Comparison of ENCODE assay signal across 11 cellular contexts in genomic region chr17:68441064-68441770, GRCh38. TPM values are rescaled to one million over a fixed set of nuclear protein-coding genes. Genes with fewer than 3 reads are reported as not detected.
DNase-seq lines count a peak whose midpoint lies in the region; ATAC-seq and TF ChIP-seq lines count a peak whose summit lies in the region.
"Had no signal": no experiment of that assay in that cellular context is flagged by ENCODE, and none has a peak within 500 bp of the region (broad histone marks: within the 10 kb centered on the region; RNA-seq: fewer than 3 reads in every experiment).

No MANE protein-coding gene starts in this region.

- no peak overlapping the region for H3K4me2 ChIP-seq in parathyroid adenoma (ENCODE audit: low read length)

- no peak overlapping the region for H3K4me3 Mint-ChIP-seq in osteocyte (ENCODE audit: unreplicated experiment)

- H2AFZ ChIP-seq in parathyroid adenoma = no peak overlapping the region

- H3K4me3 ChIP-seq in fibroblast of villous mesenchyme (ENCODE audit: low read depth, low read length) (no peak overlapping the region), parathyroid adenoma (ENCODE audit: low read depth, low read length) (no peak overlapping the region), colonic mucosa (no peak overlapping the region)

- peak; percentile 25 for DNase-seq in GDM1 (lab: John Stamatoyannopoulos, UW)
- peak; percentile 55 for DNase-seq in SKM-1 treated with dmso at 0.1 percent for 144 hours (lab: John Stamatoyannopoulos, UW; ENCODE audit: unreplicated experiment)
- DNase-seq in fibroblast of villous mesenchyme (ENCODE audit: low read depth) = peak; percentile 79
- DNase-seq in osteocyte (ENCODE audit: extremely low spot score, unreplicated experiment) = no peak
- DNase-seq in colonic mucosa = no peak
- DNase-seq: cortex of kidney, DND-41, NCI-H524 had no signal

- H3K27me3 ChIP-seq in parathyroid adenoma (ENCODE audit: control insufficient read depth, insufficient read depth, low read length) = no peaks in the 10 kb centered on the region
- no peaks in the 10 kb centered on the region for H3K27me3 ChIP-seq in colonic mucosa

- H3K79me2 ChIP-seq in parathyroid adenoma = peaks cover 2% of the 10 kb centered on the region

- H3K9me3 Mint-ChIP-seq in osteocyte (ENCODE audit: unreplicated experiment) = no peaks in the 10 kb centered on the region

- no peaks in the 10 kb centered on the region for H3K9me3 ChIP-seq in parathyroid adenoma (ENCODE audit: control insufficient read depth, low read length)
- H3K9me3 ChIP-seq in colonic mucosa = no peaks in the 10 kb centered on the region

- ATAC-seq in HG03159 (IDR thresholded peaks at IDR 0.05; ENCODE audit: unreplicated experiment) = no peak
- ATAC-seq in HG02870 (IDR thresholded peaks at IDR 0.05; ENCODE audit: unreplicated experiment) = no peak

- H3K36me3 ChIP-seq in parathyroid adenoma (ENCODE audit: control insufficient read depth, insufficient read depth, low read length) (no peaks in the 10 kb centered on the region), colonic mucosa (peaks cover 5% of the 10 kb centered on the region)

- intact Hi-C loops in colonic mucosa (cut with DNase I) = no loop called here

- no peak overlapping the region for H3K9ac ChIP-seq in parathyroid adenoma
- no peak overlapping the region for H3K9ac ChIP-seq in colonic mucosa (ENCODE audit: low read depth in 2 of 2, low read length in 2 of 2)

- H3K27ac ChIP-seq in parathyroid adenoma = peak overlapping the region; percentile 13
- no peak overlapping the region for H3K27ac ChIP-seq in colonic mucosa

- H3K4me1 ChIP-seq in parathyroid adenoma = no peaks in the 10 kb centered on the region
- peaks cover 11% of the 10 kb centered on the region for H3K4me1 ChIP-seq in colonic mucosa

- peaks cover 31% of the 10 kb centered on the region for H3K36me3 Mint-ChIP-seq in osteocyte (ENCODE audit: unreplicated experiment)

- peaks cover 22% of the 10 kb centered on the region for H3K4me1 Mint-ChIP-seq in osteocyte (ENCODE audit: unreplicated experiment)

- H3K27me3 Mint-ChIP-seq in osteocyte (ENCODE audit: unreplicated experiment) = no peaks in the 10 kb centered on the region

- TF ChIP-seq CTCF in fibroblast of villous mesenchyme (IDR thresholded peaks at IDR 0.05; ENCODE audit: insufficient read depth, low read depth, low read length) (no peak), parathyroid adenoma (IDR thresholded peaks at IDR 0.05) (no peak), osteocyte (IDR thresholded peaks at IDR 0.05) (no peak), colonic mucosa (IDR thresholded peaks at IDR 0.05) (no peak)

- no peak overlapping the region for H3K27ac Mint-ChIP-seq in osteocyte (ENCODE audit: unreplicated experiment)

RNA-seq across cellular contexts. Expression of gene WIPI1, which starts 16.1 kb away (rescaled TPM):
- 80.7 and 109 TPM in 2 replicates for total RNA-seq in fibroblast of villous mesenchyme
- total RNA-seq in osteocyte = 74.5 and 78.1 TPM in 2 replicates
- 10 to 100 TPM; 77.1 to 79.1 TPM for total RNA-seq in colonic mucosa

Comparison
In these comparisons a context has a peak if more than half of its experiments do, and no peak if none do; other contexts are left out.
1. DNase-seq: peak in GDM1 (single experiment), SKM-1 treated with dmso at 0.1 percent for 144 hours (single experiment) and fibroblast of villous mesenchyme (single experiment); none in osteocyte (single experiment) and colonic mucosa (single experiment).